15 cellular contexts compared by ENCODE assay signal in the genomic region with DNA sequence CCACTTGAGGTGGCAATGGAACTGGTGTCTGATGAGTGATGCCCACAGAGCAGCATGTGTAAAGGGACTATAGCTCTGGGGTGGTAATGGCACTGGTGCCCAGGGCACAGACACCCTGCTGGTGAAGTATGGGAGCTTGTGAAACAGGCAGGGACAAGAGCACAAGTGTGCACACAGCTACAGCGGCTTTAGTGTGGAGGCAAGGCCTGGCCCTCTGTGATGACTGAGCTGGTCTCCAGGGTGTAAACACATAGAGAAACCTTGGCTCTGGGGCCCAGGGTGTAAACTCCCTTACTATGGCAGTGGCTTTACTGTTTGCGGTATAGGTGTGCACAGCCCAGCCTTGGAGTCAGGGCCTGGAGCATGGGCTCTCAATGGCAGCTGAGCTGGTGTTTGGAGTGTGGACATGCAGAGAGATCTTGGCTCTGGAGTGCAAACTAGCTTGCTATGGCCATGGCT. TPM values are rescaled to one million over a fixed set of nuclear protein-coding genes. Genes with fewer than 3 reads are reported as not detected.
DNase-seq lines count a peak whose midpoint lies in the region; ATAC-seq, FAIRE-seq and TF ChIP-seq lines count a peak whose summit lies in the region.
"Had no signal": no experiment of that assay in that cellular context is flagged by ENCODE, and none has a peak within 500 bp of the region (broad histone marks: within the 10 kb centered on the region; RNA-seq: fewer than 3 reads in every experiment).

No MANE protein-coding gene starts in this region.

- peak; percentile 16 for FAIRE-seq in GM12891 (lab: Jason Lieb, UNC)

- H3K36me3 ChIP-seq in CD4-positive, CD25-positive, alpha-beta regulatory T cell (ENCODE audit: control insufficient read depth, insufficient read depth, low read length): peaks cover 37% of the 10 kb centered on the region

- no peaks in the 10 kb centered on the region for H3K27me3 ChIP-seq in CD4-positive, CD25-positive, alpha-beta regulatory T cell (ENCODE audit: control insufficient read depth, insufficient read depth, low read length)
- H3K27me3 ChIP-seq: esophagus squamous epithelium, heart left ventricle had no signal

- TF ChIP-seq POLR2A in GM12891 (IDR thresholded peaks at IDR 0.05; ENCODE audit: low read depth, low read length): peak; percentile 23; the same call in 1 of the 2 replicates

- intact Hi-C loops in activated CD4-positive, alpha-beta memory T cell treated with anti-CD3 and anti-CD28 coated beads for 36 hours (cut with micrococcal nuclease): no loop called here

- CTCF ChIA-PET in activated CD4-positive, alpha-beta memory T cell treated with anti-CD3 and anti-CD28 coated beads for 36 hours (lab: Charles Lee): interaction anchor here (0.9 to 5.9 kb wide), 12 partner anchors 20 to 273 kb away, joined by 3 to 63 read pairs (median 8); no protein-coding TSS in a partner anchor

- H3K9me3 Mint-ChIP-seq in CD4-positive, CD25-positive, alpha-beta regulatory T cell: no peaks in the 10 kb centered on the region
- no peaks in the 10 kb centered on the region for H3K9me3 Mint-ChIP-seq in activated CD4-positive, alpha-beta memory T cell treated with anti-CD3 and anti-CD28 coated beads for 36 hours
- peaks cover 3% of the 10 kb centered on the region for H3K9me3 Mint-ChIP-seq in memory B cell

- peaks cover 22% of the 10 kb centered on the region for H3K4me1 ChIP-seq in CD4-positive, CD25-positive, alpha-beta regulatory T cell (ENCODE audit: control insufficient read depth, insufficient read depth, low read length, poor library complexity, severe bottlenecking)
- H3K4me1 ChIP-seq: esophagus squamous epithelium, psoas muscle had no signal

- H3K9me3 ChIP-seq in CD4-positive, CD25-positive, alpha-beta regulatory T cell (ENCODE audit: control insufficient read depth in 2 of 2, low read length in 2 of 2): no peaks in the 10 kb centered on the region
- H3K9me3 ChIP-seq: esophagus squamous epithelium, psoas muscle had no signal

- H3K36me3 Mint-ChIP-seq in CD4-positive, CD25-positive, alpha-beta regulatory T cell: peaks cover 47% of the 10 kb centered on the region
- H3K36me3 Mint-ChIP-seq in activated CD4-positive, alpha-beta memory T cell treated with anti-CD3 and anti-CD28 coated beads for 36 hours: peaks cover 32% of the 10 kb centered on the region
- peaks cover 21% of the 10 kb centered on the region for H3K36me3 Mint-ChIP-seq in memory B cell

- peak overlapping the region; percentile 58 to 95 (median 71) for H3K27ac Mint-ChIP-seq in CD4-positive, CD25-positive, alpha-beta regulatory T cell
- peak overlapping the region; percentile 40 for H3K27ac Mint-ChIP-seq in activated CD4-positive, alpha-beta memory T cell treated with anti-CD3 and anti-CD28 coated beads for 36 hours
- H3K27ac Mint-ChIP-seq in memory B cell: peak overlapping the region; percentile 60

- H3K4me3 Mint-ChIP-seq in CD4-positive, CD25-positive, alpha-beta regulatory T cell: peak overlapping the region in 1 of 4 donors; percentile 6
- H3K4me3 Mint-ChIP-seq in activated CD4-positive, alpha-beta memory T cell treated with anti-CD3 and anti-CD28 coated beads for 36 hours: no peak overlapping the region
- no peak overlapping the region for H3K4me3 Mint-ChIP-seq in memory B cell

- peak; percentile 12 to 45 for ATAC-seq in CD4-positive, CD25-positive, alpha-beta regulatory T cell (ENCODE audit: low read depth in 2 of 2)
- ATAC-seq in memory B cell (ENCODE audit: low read depth): no peak
- ATAC-seq in GM21723 (IDR thresholded peaks at IDR 0.05; ENCODE audit: unreplicated experiment): no peak
- ATAC-seq: psoas muscle had no signal

- no peak for DNase-seq in CD4-positive, CD25-positive, alpha-beta regulatory T cell
- DNase-seq in GM12891 (ENCODE audit: insufficient read length, low spot score) (no peak), memory B cell (ENCODE audit: low spot score in 2 of 2) (no peak), NK-92 (lab: John Stamatoyannopoulos, UW; ENCODE audit: unreplicated experiment) (no peak), NCI-H2196 (lab: John Stamatoyannopoulos, UW; ENCODE audit: unreplicated experiment) (no peak)
- DNase-seq in activated CD4-positive, alpha-beta memory T cell treated with anti-CD3 and anti-CD28 coated beads for 36 hours: no peak
- DNase-seq: activated CD8-positive, alpha-beta memory T cell treated with anti-CD3 and anti-CD28 coated beads, Interleukin-2, amount 50 U/mL, for 4 hours; anterior cingulate cortex; DMS79 treated with DMSO at 0.1 percent for 48 hours; esophagus squamous epithelium; heart left ventricle; NCI-H2081; psoas muscle had no signal

- POLR2A ChIA-PET in activated CD4-positive, alpha-beta memory T cell treated with anti-CD3 and anti-CD28 coated beads for 36 hours (lab: Charles Lee): no interaction called here

- peak overlapping the region; percentile 17 for H3K27ac ChIP-seq in CD4-positive, CD25-positive, alpha-beta regulatory T cell (ENCODE audit: insufficient read depth, low read length, poor library complexity, severe bottlenecking)
- H3K27ac ChIP-seq: coronary artery, esophagus squamous epithelium, heart left ventricle, psoas muscle had no signal

- H3K4me3 ChIP-seq in CD4-positive, CD25-positive, alpha-beta regulatory T cell (ENCODE audit: low read depth, low read length): no peak overlapping the region
- H3K4me3 ChIP-seq: coronary artery, esophagus squamous epithelium, heart left ventricle, psoas muscle had no signal

- H3K4me1 Mint-ChIP-seq in CD4-positive, CD25-positive, alpha-beta regulatory T cell: peaks cover 19 to 62% (median 41%) of the 10 kb centered on the region in 4 donors
- peaks cover 48% of the 10 kb centered on the region for H3K4me1 Mint-ChIP-seq in activated CD4-positive, alpha-beta memory T cell treated with anti-CD3 and anti-CD28 coated beads for 36 hours (ENCODE audit: low read depth)
- H3K4me1 Mint-ChIP-seq in memory B cell: peaks cover 8% of the 10 kb centered on the region

- H3K27me3 Mint-ChIP-seq in CD4-positive, CD25-positive, alpha-beta regulatory T cell: no peaks in the 10 kb centered on the region
- no peaks in the 10 kb centered on the region for H3K27me3 Mint-ChIP-seq in activated CD4-positive, alpha-beta memory T cell treated with anti-CD3 and anti-CD28 coated beads for 36 hours
- H3K27me3 Mint-ChIP-seq in memory B cell: no peaks in the 10 kb centered on the region

TF ChIP-seq in GM12891, 5 proteins besides CTCF, POLR2A, EP300 and RAD21:
- TF ChIP-seq POLR2AphosphoS5 (IDR thresholded peaks at IDR 0.05; ENCODE audit: low read depth, low read length): 0 out of 2 replicates have a peak, but pooled peaks have one; percentile 37
- TF ChIP-seq TAF1 (IDR thresholded peaks at IDR 0.05; ENCODE audit: low read depth, low read length): no peak

RNA-seq across cellular contexts. Expression of gene BIRC2, which starts 46.3 kb away (rescaled TPM):
- total RNA-seq in CD4-positive, CD25-positive, alpha-beta regulatory T cell: 105 TPM
- 10 to 100 TPM; 33.0 to 48.3 (median 44.9) TPM for polyA plus RNA-seq in CD4-positive, CD25-positive, alpha-beta regulatory T cell
- 19.6 TPM for polyA plus RNA-seq in GM12891 (2012; ENCODE audit: low read depth, missing spikeins)
- 10 to 100 TPM; 33.7 to 34.3 TPM for total RNA-seq in activated CD4-positive, alpha-beta memory T cell treated with anti-CD3 and anti-CD28 coated beads for 36 hours

RNA-seq across cellular contexts. Expression of gene TMEM123, which starts 59.3 kb away (rescaled TPM):
- 330 TPM for total RNA-seq in CD4-positive, CD25-positive, alpha-beta regulatory T cell
- polyA plus RNA-seq in CD4-positive, CD25-positive, alpha-beta regulatory T cell: 100 to 1,000 TPM; 583 to 771 (median 683) TPM
- 62.2 TPM for polyA plus RNA-seq in GM12891 (2012; ENCODE audit: low read depth, missing spikeins)
- 100 to 1,000 TPM; 175 to 180 TPM for total RNA-seq in activated CD4-positive, alpha-beta memory T cell treated with anti-CD3 and anti-CD28 coated beads for 36 hours

Comparison
In these comparisons a context has a peak if more than half of its experiments do, and no peak if none do; other contexts are left out.
1. ATAC-seq: peak in CD4-positive, CD25-positive, alpha-beta regulatory T cell (2 of 2); none in memory B cell (single experiment) and GM21723 (single experiment).
2. Peak in every context shown above with its lines, with median percentiles within 50 percentile points of each other: H3K27ac Mint-ChIP-seq.